8 cellular contexts compared by ENCODE assay signal in the genomic region with DNA sequence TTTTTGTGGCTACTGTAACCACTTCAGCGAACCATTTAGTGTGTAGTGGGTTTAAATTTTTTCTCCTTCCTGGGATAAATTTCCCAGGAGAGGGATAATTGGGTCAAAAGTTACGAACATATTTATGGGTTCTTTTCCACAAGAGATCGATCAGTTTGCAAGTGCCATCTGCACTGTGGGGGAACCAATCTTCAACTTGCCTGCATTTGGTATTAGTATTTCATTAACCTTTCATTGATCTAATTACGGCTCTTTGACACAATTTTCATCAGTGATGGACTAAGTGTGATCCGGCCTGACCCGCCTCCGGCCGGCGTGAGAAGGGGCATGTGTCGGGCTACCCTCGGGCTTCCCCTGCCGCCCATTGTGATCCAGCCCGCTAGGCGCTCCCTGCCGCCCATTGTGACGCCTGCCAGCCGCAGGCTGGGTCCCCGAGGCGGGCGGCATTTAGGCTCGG.
DNase-seq lines count a peak whose midpoint lies in the region; ATAC-seq, FAIRE-seq and TF ChIP-seq lines count a peak whose summit lies in the region.
"Not testable (repeated sequence)": the region's sequence is repeated elsewhere in the genome, so short reads cannot be mapped to it uniquely, and the experiment has no call there.

No MANE protein-coding gene starts in this region.

- not testable (repeated sequence) for H3K27ac Mint-ChIP-seq in activated CD4-positive, alpha-beta memory T cell treated with anti-CD3 and anti-CD28 coated beads for 36 hours

- H3K27me3 Mint-ChIP-seq in activated CD4-positive, alpha-beta memory T cell treated with anti-CD3 and anti-CD28 coated beads for 36 hours: not testable (repeated sequence)

- not testable (repeated sequence) for H3K79me2 ChIP-seq in MM.1S (ENCODE audit: low read length); keratinocyte (ENCODE audit: control insufficient read depth, insufficient read depth, low read length)

- not testable (repeated sequence) for H3K27ac ChIP-seq in MM.1S (ENCODE audit: low read length); keratinocyte (ENCODE audit: control insufficient read depth, insufficient read depth, low read length); psoas muscle
- peak overlapping the region in 1 of 2 donors; percentile 88 for H3K27ac ChIP-seq in coronary artery

- DNase-seq in AG09309 (ENCODE audit: low read depth); MM.1S; keratinocyte (ENCODE audit: low read depth, low spot score); psoas muscle: not testable (repeated sequence)
- peak; percentile 29 for DNase-seq in activated CD4-positive, alpha-beta memory T cell treated with anti-CD3 and anti-CD28 coated beads for 36 hours
- DNase-seq in coronary artery (ENCODE audit: low spot score): peak; percentile 24

- not testable (repeated sequence) for H3K9ac ChIP-seq in MM.1S (ENCODE audit: low read length)
- H3K9ac ChIP-seq in keratinocyte (ENCODE audit: control insufficient read depth, extremely low read depth, insufficient read depth, low read length): peak overlapping the region; percentile 44

- H3F3A ChIP-seq in MM.1S (ENCODE audit: insufficient read depth, low read length): not testable (repeated sequence)

- TF ChIP-seq CTCF in AG09309 (IDR thresholded peaks at IDR 0.05; ENCODE audit: control insufficient read depth, insufficient read depth, low read depth, low read length, missing control alignments); MM.1S (IDR thresholded peaks at IDR 0.05; ENCODE audit: low read length); coronary artery (IDR thresholded peaks at IDR 0.05); keratinocyte (optimal IDR thresholded peaks at IDR 0.05 in 1 of 3, IDR thresholded peaks at IDR 0.05 in 1 of 3, conservative IDR thresholded peaks at IDR 0.05 in 1 of 3; ENCODE audit: extremely low read depth in 1 of 3, insufficient read depth in 2 of 3, low read length in 3 of 3); psoas muscle (IDR thresholded peaks at IDR 0.05): not testable (repeated sequence)

- not testable (repeated sequence) for FAIRE-seq in keratinocyte (lab: Jason Lieb, UNC)

- intact Hi-C loops in activated CD4-positive, alpha-beta memory T cell treated with anti-CD3 and anti-CD28 coated beads for 36 hours (cut with micrococcal nuclease): loop anchor here (2.0 to 5.0 kb wide), 4 partner anchors 79 to 284 kb away; no protein-coding TSS in a partner anchor
- intact Hi-C loops in psoas muscle (cut with DNase I): loop anchor here in 1 of 2 donors (5.0 kb wide), 1 partner anchor 1016 kb away; no protein-coding TSS in a partner anchor

- H3K9me3 Mint-ChIP-seq in activated CD4-positive, alpha-beta memory T cell treated with anti-CD3 and anti-CD28 coated beads for 36 hours: not testable (repeated sequence)

- H2AFZ ChIP-seq in MM.1S (ENCODE audit: low read length); keratinocyte (ENCODE audit: control insufficient read depth, low read length): not testable (repeated sequence)

- not testable (repeated sequence) for H3K4me1 Mint-ChIP-seq in activated CD4-positive, alpha-beta memory T cell treated with anti-CD3 and anti-CD28 coated beads for 36 hours (ENCODE audit: low read depth)

- not testable (repeated sequence) for H3K36me3 Mint-ChIP-seq in activated CD4-positive, alpha-beta memory T cell treated with anti-CD3 and anti-CD28 coated beads for 36 hours

- not testable (repeated sequence) for H3K27me3 ChIP-seq in MM.1S (replicated peaks; ENCODE audit: insufficient read depth, low read length); keratinocyte (ENCODE audit: control insufficient read depth, extremely low read depth, insufficient read depth, low read length)
- peaks cover 0 to 15% (median 0%) of the 10 kb centered on the region in 3 donors for H3K27me3 ChIP-seq in psoas muscle (ENCODE audit: insufficient read depth in 3 of 3, low read length in 2 of 3)

- POLR2A ChIA-PET in activated CD4-positive, alpha-beta memory T cell treated with anti-CD3 and anti-CD28 coated beads for 36 hours (lab: Charles Lee): interaction anchor here (0.6 kb wide), 1 partner anchor 199 kb away, joined by 5 read pairs; no protein-coding TSS in a partner anchor

- H3K4me2 ChIP-seq in MM.1S (ENCODE audit: low read depth, low read length): peak overlapping the region; percentile 53; the same call in 1 of the 2 replicates
- H3K4me2 ChIP-seq in keratinocyte (ENCODE audit: control insufficient read depth, extremely low read depth, insufficient read depth, low read depth, low read length): peak overlapping the region; percentile 70

- CTCF ChIA-PET in activated CD4-positive, alpha-beta memory T cell treated with anti-CD3 and anti-CD28 coated beads for 36 hours (lab: Charles Lee): not testable (repeated sequence)

- not testable (repeated sequence) for H3K36me3 ChIP-seq in MM.1S (replicated peaks; ENCODE audit: insufficient read depth, low read length); keratinocyte (ENCODE audit: control insufficient read depth in 2 of 2, extremely low read depth in 1 of 2, insufficient read depth in 2 of 2, low read length in 2 of 2); psoas muscle (ENCODE audit: insufficient read depth in 1 of 2, low read depth in 1 of 2)

- ATAC-seq in GM18907 (IDR thresholded peaks at IDR 0.05; ENCODE audit: unreplicated experiment) (peak; percentile 8), HG02943 (IDR thresholded peaks at IDR 0.05; ENCODE audit: low read depth, unreplicated experiment) (peak; percentile 5)
- not testable (repeated sequence) for ATAC-seq in psoas muscle

- H3K9me1 ChIP-seq in keratinocyte (ENCODE audit: control insufficient read depth, extremely low read depth, insufficient read depth, low read length): not testable (repeated sequence)

- dilution Hi-C loops in keratinocyte (cut with MboI; ENCODE audit: extremely low pct_ligation_motif_present, low sequenced_read_pairs): not testable (repeated sequence)

- not testable (repeated sequence) for H3K9me2 ChIP-seq in MM.1S (replicated peaks; ENCODE audit: insufficient read depth, low read length)

- not testable (repeated sequence) for H4K20me1 ChIP-seq in MM.1S (ENCODE audit: insufficient read depth, low read length); keratinocyte (ENCODE audit: control insufficient read depth, extremely low read depth, insufficient read depth, low read length)

- H3K4me3 ChIP-seq in AG09309 (ENCODE audit: control insufficient read depth, low read depth, low read length): peak overlapping the region; percentile 8; the same call in 1 of the 2 replicates
- peak overlapping the region; percentile 42 for H3K4me3 ChIP-seq in MM.1S (ENCODE audit: low read length)
- H3K4me3 ChIP-seq in coronary artery: peak overlapping the region; percentile 73
- peak overlapping the region in 2 of 3 experiments; percentile 41 to 43 for H3K4me3 ChIP-seq in keratinocyte (ENCODE audit: control insufficient read depth in 2 of 3, extremely low read depth in 1 of 3, insufficient read depth in 2 of 3, low read depth in 1 of 3, low read length in 3 of 3)
- H3K4me3 ChIP-seq in psoas muscle: peak overlapping the region; percentile 68

- H3K4me1 ChIP-seq in MM.1S (ENCODE audit: low read length); keratinocyte (ENCODE audit: control insufficient read depth, extremely low read depth, insufficient read depth, low read length); psoas muscle: not testable (repeated sequence)

- H3K9me3 ChIP-seq in MM.1S (replicated peaks; ENCODE audit: insufficient read depth, low read length); keratinocyte (ENCODE audit: control insufficient read depth, low read depth, low read length); psoas muscle: not testable (repeated sequence)

- 24 to 33% (median 27%) methylated on average over 12 to 16 of the region's 21 CpGs for WGBS in psoas muscle, 3 donors

- peak overlapping the region; percentile 89 for H3K4me3 Mint-ChIP-seq in activated CD4-positive, alpha-beta memory T cell treated with anti-CD3 and anti-CD28 coated beads for 36 hours

Comparison
In these comparisons a context has a peak if more than half of its experiments do, and no peak if none do; other contexts are left out.
1. H3K4me3 ChIP-seq: peak in every context shown above with its lines; median percentile 73 in coronary artery; 68 in psoas muscle; 42 in MM.1S; 42 in keratinocyte; 8 in AG09309.